Comparison of ENCODE assay signal across 11 cellular contexts in genomic region chr3:127790580-127791183, GRCh38. TPM values are rescaled to one million over a fixed set of nuclear protein-coding genes. Genes with fewer than 3 reads are reported as not detected.
DNase-seq lines count a peak whose midpoint lies in the region; ATAC-seq, FAIRE-seq and TF ChIP-seq lines count a peak whose summit lies in the region.
"Had no signal": no experiment of that assay in that cellular context is flagged by ENCODE, and none has a peak within 500 bp of the region (broad histone marks: within the 10 kb centered on the region; RNA-seq: fewer than 3 reads in every experiment).

No MANE protein-coding gene starts in this region.

- H3K4me3 ChIP-seq in Karpas-422 (ENCODE audit: low read length) = no peak overlapping the region; the same call in 1 of the 2 replicates
- H3K4me3 ChIP-seq in left lung = no peak overlapping the region
- H3K4me3 ChIP-seq: K562, upper lobe of left lung had no signal

- peak overlapping the region; percentile 45 for H3K4me2 ChIP-seq in Karpas-422 (ENCODE audit: low read depth, low read length, poor library complexity, severe bottlenecking)

- no peak for TF ChIP-seq CTCF in left lung (IDR thresholded peaks at IDR 0.05)

- H4K20me1 ChIP-seq in Karpas-422 (ENCODE audit: insufficient read depth, low read depth, low read length) = no peaks in the 10 kb centered on the region

- H3K9ac ChIP-seq in Karpas-422 (ENCODE audit: low read length) = peak overlapping the region; percentile 46

- H3K27ac ChIP-seq in Karpas-422 (ENCODE audit: low read length) (peak overlapping the region; percentile 98), temporal lobe (ENCODE audit: low read depth, low read length) (peak overlapping the region; percentile 73), left lung (peak overlapping the region in 1 of 2 donors; percentile 16)

- H3K27me3 ChIP-seq in Karpas-422 (ENCODE audit: low read length) (no peaks in the 10 kb centered on the region), left lung (no peaks in the 10 kb centered on the region)
- H3K27me3 ChIP-seq: upper lobe of left lung had no signal

- ATAC-seq in GM21447 (IDR thresholded peaks at IDR 0.05; ENCODE audit: unreplicated experiment) (peak; percentile 20), left lung (no peak)

- H3K4me1 ChIP-seq in Karpas-422 (ENCODE audit: low read length) = peaks cover 97% of the 10 kb centered on the region
- peaks cover 24 to 46% of the 10 kb centered on the region in 2 donors for H3K4me1 ChIP-seq in left lung

- intact Hi-C loops in left lung (cut with DNase I) = no loop called here

- peaks cover 12% of the 10 kb centered on the region for H3K36me3 ChIP-seq in Karpas-422 (ENCODE audit: insufficient read depth, low read length)
- peaks cover 0 to 10% of the 10 kb centered on the region in 2 donors for H3K36me3 ChIP-seq in left lung
- H3K36me3 ChIP-seq: upper lobe of left lung had no signal

- no peak for FAIRE-seq in frontal cortex (lab: Jason Lieb, UNC)
- FAIRE-seq: colon, K562 had no signal

- H3K9me3 ChIP-seq in Karpas-422 (ENCODE audit: low read length) = no peaks in the 10 kb centered on the region
- H3K9me3 ChIP-seq in left lung = no peaks in the 10 kb centered on the region
- H3K9me3 ChIP-seq: upper lobe of left lung had no signal

- H2AFZ ChIP-seq in Karpas-422 (ENCODE audit: low read length) = no peak overlapping the region

- DNase-seq in Karpas-422 = no peak
- DNase-seq in left kidney (ENCODE audit: low read depth, low spot score) = peak; percentile 75
- no peak for DNase-seq in frontal cortex (ENCODE audit: low spot score in 2 of 2)
- DNase-seq in 8988T = no peak
- DNase-seq in left lung = no peak
- DNase-seq: stimulated activated CD4-positive, alpha-beta T cell treated with anti-CD3 and anti-CD28 coated beads, Interleukin-12 subunit alpha, Interleukin-12 subunit beta, amount 100 ng/mL, for 4 hours had no signal

- peaks cover 29% of the 10 kb centered on the region for H3K79me2 ChIP-seq in Karpas-422 (ENCODE audit: low read length)

- no peaks in the 10 kb centered on the region for H3K9me2 ChIP-seq in Karpas-422 (replicated peaks; ENCODE audit: insufficient read depth, low read length)

RNA-seq across cellular contexts. Expression of gene MGLL, which starts 31.6 kb away (rescaled TPM):
- 58.0 and 63.3 TPM in 2 replicates for total RNA-seq in Karpas-422 (2014; rRNA removed; shearing (Covaris generic); ENCODE audit: low replicate concordance)
- 35.7 TPM for total RNA-seq in temporal lobe
- 31.4 TPM for total RNA-seq in frontal cortex
- 100 to 1,000 TPM; 214 to 318 TPM for total RNA-seq in left lung
